ENCODE assay signal across 18 cellular contexts in the genomic region with DNA sequence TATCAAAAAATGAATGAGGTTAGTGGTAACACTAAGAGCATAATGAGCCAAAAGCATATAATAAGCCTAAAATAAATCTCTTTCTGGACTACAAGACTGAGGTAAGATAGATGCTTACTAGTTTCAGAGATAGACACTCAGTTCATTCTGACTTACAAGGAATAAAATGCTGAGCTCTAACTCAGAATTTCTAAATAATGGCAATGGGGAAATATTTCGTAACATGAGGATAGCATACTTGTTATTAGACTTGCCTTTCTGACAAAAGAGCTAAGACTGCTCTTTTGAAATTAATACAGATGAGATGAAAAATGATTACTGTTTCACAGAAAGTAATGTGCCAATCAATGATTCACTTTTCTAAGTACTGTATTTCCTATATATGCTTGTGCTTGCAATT.
DNase-seq lines count a peak whose midpoint lies in the region; ATAC-seq and TF ChIP-seq lines count a peak whose summit lies in the region.
"Had no signal": no experiment of that assay in that cellular context is flagged by ENCODE, and none has a peak within 500 bp of the region (broad histone marks: within the 10 kb centered on the region; RNA-seq: fewer than 3 reads in every experiment).

No MANE protein-coding gene starts in this region.

- DNase-seq in AG04449 (ENCODE audit: low read depth, low spot score), result peak; percentile 0
- DNase-seq in amniotic epithelial cell (ENCODE audit: low read depth), result peak; percentile 28
- peak; percentile 21 for DNase-seq in fibroblast of the aortic adventitia (ENCODE audit: low read depth)
- DNase-seq in left colon, result no peak
- no peak for DNase-seq in NCI-H524 (lab: John Stamatoyannopoulos, UW)
- no peak for DNase-seq in glutamatergic neuron
- DNase-seq: 8988T; C1 segment of cervical spinal cord; Calu3; CD4-positive, alpha-beta T cell; DMS153; DMS79 treated with DMSO at 0.1 percent for 48 hours; EL; GM23248 had no signal

- POLR2A ChIA-PET in AG04449 (lab: Yijun Ruan, JAX) (no interaction called here), HEK293 (lab: Yijun Ruan, JAX) (no interaction called here)

- no peak overlapping the region for H3K4me3 Mint-ChIP-seq in glutamatergic neuron (ENCODE audit: unreplicated experiment)
- H3K4me3 Mint-ChIP-seq: CD4-positive, alpha-beta T cell had no signal

- H3K36me3 Mint-ChIP-seq in glutamatergic neuron (ENCODE audit: unreplicated experiment), result no peaks in the 10 kb centered on the region

- no peaks in the 10 kb centered on the region for H3K27me3 Mint-ChIP-seq in glutamatergic neuron (ENCODE audit: unreplicated experiment)
- H3K27me3 Mint-ChIP-seq: CD4-positive, alpha-beta T cell had no signal

- no peak overlapping the region for H3K27ac ChIP-seq in HEK293 (ENCODE audit: extremely low read depth, low read depth, low read length)
- H3K27ac ChIP-seq: GM23248, HL-60 had no signal

- no peak overlapping the region for H3K27ac Mint-ChIP-seq in glutamatergic neuron (ENCODE audit: unreplicated experiment)
- H3K27ac Mint-ChIP-seq: CD4-positive, alpha-beta T cell had no signal

- CTCF ChIA-PET in AG04449 (lab: Yijun Ruan, JAX) (no interaction called here), HEK293 (lab: Yijun Ruan, JAX) (no interaction called here)

- no peak for ATAC-seq in GM18858 (IDR thresholded peaks at IDR 0.05; ENCODE audit: unreplicated experiment)
- no peak for ATAC-seq in left colon
- ATAC-seq: HCT116 had no signal

- intact Hi-C loops in left colon (cut with DNase I, micrococcal nuclease), result no loop called here

- no peaks in the 10 kb centered on the region for H3K4me1 Mint-ChIP-seq in glutamatergic neuron (ENCODE audit: low read depth, unreplicated experiment)

- H3K9me3 Mint-ChIP-seq in glutamatergic neuron (ENCODE audit: unreplicated experiment), result peaks cover 2% of the 10 kb centered on the region

- H3K4me1 ChIP-seq in HEK293 (ENCODE audit: control insufficient read depth, insufficient read depth, low read length), result no peaks in the 10 kb centered on the region

- TF ChIP-seq CTCF in AG04449 (IDR thresholded peaks at IDR 0.05; ENCODE audit: insufficient read depth, low read length, missing control alignments), result no peak
- no peak for TF ChIP-seq CTCF in HEK293 (tag by site-specific recombination; IDR thresholded peaks at IDR 0.05)
- no peak for TF ChIP-seq CTCF in fibroblast of the aortic adventitia (IDR thresholded peaks at IDR 0.05; ENCODE audit: insufficient read depth, low read length)
- TF ChIP-seq CTCF in glutamatergic neuron (IDR thresholded peaks at IDR 0.05; ENCODE audit: partially characterized antibody, unreplicated experiment), result no peak

- H3K4me3 ChIP-seq in AG04449 (ENCODE audit: low read depth, low read length) (no peak overlapping the region), HEK293 (ENCODE audit: low read depth, low read length) (no peak overlapping the region), fibroblast of the aortic adventitia (ENCODE audit: low read depth, low read length) (no peak overlapping the region)
- H3K4me3 ChIP-seq: GM23248 had no signal

- no peaks in the 10 kb centered on the region for H3K9me3 ChIP-seq in HEK293 (ENCODE audit: control insufficient read depth, insufficient read depth, low read depth, low read length)

- H3K36me3 ChIP-seq in HEK293 (ENCODE audit: control insufficient read depth in 2 of 2, insufficient read depth in 1 of 2, low read length in 2 of 2), result no peaks in the 10 kb centered on the region

TF ChIP-seq in HEK293, 187 proteins besides CTCF, POLR2A, EP300 and RAD21:
- TF ChIP-seq GLIS2 (tag by site-specific recombination; IDR thresholded peaks at IDR 0.05), result no peak
- TF ChIP-seq TCF7L2 (IDR thresholded peaks at IDR 0.05; ENCODE audit: borderline replicate concordance, low read depth, low read length), result 0 out of 2 replicates have a peak, but pooled peaks have one; percentile 1

Comparison
In these comparisons a context has a peak if more than half of its experiments do, and no peak if none do; other contexts are left out.
1. DNase-seq: peak in AG04449 (single experiment), amniotic epithelial cell (single experiment) and fibroblast of the aortic adventitia (single experiment); none in left colon (0 of 2), NCI-H524 (0 of 2) and glutamatergic neuron (single experiment).